ENCODE assay signal across 1 cellular context in genomic region chr16:89404561-89404960, GRCh38.
TF ChIP-seq lines count a peak whose summit lies in the region.

No MANE protein-coding gene starts in this region.

TF ChIP-seq in HepG2, 621 proteins besides CTCF, POLR2A, EP300 and RAD21 (continued from another document):
- TF ChIP-seq TFAP4 (IDR thresholded peaks at IDR 0.05; ENCODE audit: borderline replicate concordance, low read depth): peak; percentile 36; the same call in 1 of the 2 replicates
- TF ChIP-seq SAP130 (CRISPR knock-in tag; IDR thresholded peaks at IDR 0.05; ENCODE audit: low read depth): peak; percentile 64
- TF ChIP-seq RBM22 (optimal IDR thresholded peaks at IDR 0.05; ENCODE audit: low read length): peak; percentile 86
- 0 out of 2 replicates have a peak, but pooled peaks have one; percentile 28 for TF ChIP-seq ZNF616 (CRISPR knock-in tag; IDR thresholded peaks at IDR 0.05; ENCODE audit: low read depth)
- TF ChIP-seq ZNF24 (IDR thresholded peaks at IDR 0.05): no peak
- peak; percentile 39; the same call in 1 of the 2 replicates for TF ChIP-seq ARID4A (CRISPR knock-in tag; IDR thresholded peaks at IDR 0.05; ENCODE audit: borderline replicate concordance)
- TF ChIP-seq MAX (IDR thresholded peaks at IDR 0.05): peak; percentile 61
- TF ChIP-seq MXI1 (IDR thresholded peaks at IDR 0.05; ENCODE audit: borderline replicate concordance, low read depth, low read length): no peak
